In the genomic region with DNA sequence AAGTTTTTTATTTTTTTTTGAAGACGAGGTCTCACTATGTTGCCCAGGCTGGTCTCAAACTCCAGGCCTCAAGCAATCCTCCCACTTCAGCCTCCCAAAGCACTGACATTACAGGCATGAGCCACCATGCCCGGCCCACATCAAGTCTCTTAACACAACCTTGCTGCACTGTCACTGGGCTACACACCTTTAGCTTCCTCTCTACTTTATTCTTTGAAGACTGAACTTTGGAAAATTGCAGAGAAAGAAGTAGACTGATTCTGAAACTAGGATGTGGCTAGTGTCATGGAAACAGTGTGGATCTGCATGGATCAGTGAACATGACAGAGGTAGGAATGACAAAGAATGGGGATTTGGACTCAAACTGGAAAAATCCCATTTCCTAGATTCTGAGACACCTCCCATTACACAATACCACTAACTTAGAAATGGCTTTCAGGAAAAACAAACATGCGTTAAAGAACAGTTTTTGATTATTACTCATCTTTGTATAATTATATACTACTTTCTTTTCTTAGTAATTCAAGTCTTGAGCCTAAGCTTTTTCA, we compare ENCODE assay signal across 19 cellular contexts.
A peak's percentile ranks its signal among the peaks of the same experiment; 100 is the strongest.
DNase-seq lines count a peak whose midpoint lies in the region; ATAC-seq and TF ChIP-seq lines count a peak whose summit lies in the region.
"Had no signal": no experiment of that assay in that cellular context is flagged by ENCODE, and none has a peak within 500 bp of the region (broad histone marks: within the 10 kb centered on the region; RNA-seq: fewer than 3 reads in every experiment).

No MANE protein-coding gene starts in this region.

- H3K4me3 Mint-ChIP-seq in activated naive CD8-positive, alpha-beta T cell treated with anti-CD3 and anti-CD28 coated beads, Interleukin-2, amount 50 U/mL, for 24 hours = no peak overlapping the region
- H3K4me3 Mint-ChIP-seq in activated naive CD8-positive, alpha-beta T cell treated with anti-CD3 and anti-CD28 coated beads for 36 hours = no peak overlapping the region
- H3K4me3 Mint-ChIP-seq: CD4-positive, alpha-beta memory T cell had no signal

- H3K36me3 ChIP-seq in adipocyte (ENCODE audit: control insufficient read depth, insufficient read depth, low read length, severe bottlenecking) (no peaks in the 10 kb centered on the region), mucosa of descending colon (ENCODE audit: low read depth) (no peaks in the 10 kb centered on the region)
- H3K36me3 ChIP-seq: BLaER1, Peyer's patch had no signal

- H3K27me3 Mint-ChIP-seq in activated naive CD8-positive, alpha-beta T cell treated with anti-CD3 and anti-CD28 coated beads, Interleukin-2, amount 50 U/mL, for 24 hours = no peaks in the 10 kb centered on the region
- H3K27me3 Mint-ChIP-seq in activated naive CD8-positive, alpha-beta T cell treated with anti-CD3 and anti-CD28 coated beads for 36 hours = no peaks in the 10 kb centered on the region
- H3K27me3 Mint-ChIP-seq: CD4-positive, alpha-beta memory T cell had no signal

- H3K4me1 Mint-ChIP-seq in activated naive CD8-positive, alpha-beta T cell treated with anti-CD3 and anti-CD28 coated beads, Interleukin-2, amount 50 U/mL, for 24 hours = peaks cover 33% of the 10 kb centered on the region
- peaks cover 29% of the 10 kb centered on the region for H3K4me1 Mint-ChIP-seq in activated naive CD8-positive, alpha-beta T cell treated with anti-CD3 and anti-CD28 coated beads for 36 hours

- intact Hi-C loops in mucosa of descending colon (cut with DNase I, micrococcal nuclease) = no loop called here

- peak; percentile 52 for ATAC-seq in activated naive CD8-positive, alpha-beta T cell treated with anti-CD3 and anti-CD28 coated beads, Interleukin-2, amount 50 U/mL, for 24 hours
- ATAC-seq in mucosa of descending colon = no peak
- ATAC-seq: HepG2 had no signal

- no peak for TF ChIP-seq CTCF in mucosa of descending colon (IDR thresholded peaks at IDR 0.05)

- TF ChIP-seq RAD21 in Ishikawa (IDR thresholded peaks at IDR 0.05; ENCODE audit: low read depth) = no peak

- peak; percentile 10; the same call in 1 of the 2 replicates for TF ChIP-seq EP300 in Ishikawa (IDR thresholded peaks at IDR 0.05; ENCODE audit: borderline replicate concordance)

- peaks cover 4% of the 10 kb centered on the region for H3K9me3 Mint-ChIP-seq in activated naive CD8-positive, alpha-beta T cell treated with anti-CD3 and anti-CD28 coated beads, Interleukin-2, amount 50 U/mL, for 24 hours
- H3K9me3 Mint-ChIP-seq in activated naive CD8-positive, alpha-beta T cell treated with anti-CD3 and anti-CD28 coated beads for 36 hours = peaks cover 3% of the 10 kb centered on the region

- peaks cover 27% of the 10 kb centered on the region for H3K27me3 ChIP-seq in adipocyte (replicated peaks; ENCODE audit: control insufficient read depth, insufficient read depth, low read length)
- H3K27me3 ChIP-seq: BLaER1, Peyer's patch had no signal

- H3K4me3 ChIP-seq in adipocyte (ENCODE audit: low read length) (no peak overlapping the region), mucosa of descending colon (no peak overlapping the region)
- H3K4me3 ChIP-seq: BLaER1, Peyer's patch had no signal

- H3K4me1 ChIP-seq in adipocyte (ENCODE audit: control insufficient read depth, insufficient read depth, low read length) (no peaks in the 10 kb centered on the region), mucosa of descending colon (ENCODE audit: low read depth) (no peaks in the 10 kb centered on the region)
- H3K4me1 ChIP-seq: Peyer's patch had no signal

- H3K36me3 Mint-ChIP-seq in activated naive CD8-positive, alpha-beta T cell treated with anti-CD3 and anti-CD28 coated beads, Interleukin-2, amount 50 U/mL, for 24 hours (ENCODE audit: low read depth) = peaks cover 3% of the 10 kb centered on the region
- H3K36me3 Mint-ChIP-seq in activated naive CD8-positive, alpha-beta T cell treated with anti-CD3 and anti-CD28 coated beads for 36 hours = peaks cover 2% of the 10 kb centered on the region
- H3K36me3 Mint-ChIP-seq: CD4-positive, alpha-beta memory T cell had no signal

- no peak overlapping the region for H3K9ac ChIP-seq in adipocyte (ENCODE audit: low read length)
- H3K9ac ChIP-seq: BLaER1 had no signal

- no peak overlapping the region for H3K27ac Mint-ChIP-seq in activated naive CD8-positive, alpha-beta T cell treated with anti-CD3 and anti-CD28 coated beads, Interleukin-2, amount 50 U/mL, for 24 hours
- no peak overlapping the region for H3K27ac Mint-ChIP-seq in activated naive CD8-positive, alpha-beta T cell treated with anti-CD3 and anti-CD28 coated beads for 36 hours

- H3K9me3 ChIP-seq in adipocyte (ENCODE audit: control insufficient read depth, low read length) (peaks cover 5% of the 10 kb centered on the region), mucosa of descending colon (no peaks in the 10 kb centered on the region)
- H3K9me3 ChIP-seq: BLaER1, Peyer's patch had no signal

- DNase-seq in activated naive CD8-positive, alpha-beta T cell treated with anti-CD3 and anti-CD28 coated beads, Interleukin-2, amount 50 U/mL, for 24 hours = no peak
- no peak for DNase-seq in activated naive CD8-positive, alpha-beta T cell treated with anti-CD3 and anti-CD28 coated beads for 36 hours
- peak; percentile 8 for DNase-seq in adipocyte (ENCODE audit: low read depth)
- DNase-seq in medulla oblongata (ENCODE audit: extremely low spot score) = no peak
- no peak for DNase-seq in mucosa of descending colon
- no peak for DNase-seq in cerebellar nuclear complex (lab: John Stamatoyannopoulos, UW)
- DNase-seq: CD4-positive, alpha-beta memory T cell; DND-41; GOT3; HCEC 1CT; KG1; NCI-H1436 treated with DMSO at 0.1 percent for 48 hours; NCI-H1930; NCI-H510A; NK-92 treated with Interleukin-12 subunit alpha and Interleukin-12 subunit beta, amount 100 ng/mL, for 24 hours; Peyer's patch had no signal

TF ChIP-seq in Ishikawa, 13 proteins besides CTCF, POLR2A, EP300 and RAD21:
- TF ChIP-seq, protein P1, sequence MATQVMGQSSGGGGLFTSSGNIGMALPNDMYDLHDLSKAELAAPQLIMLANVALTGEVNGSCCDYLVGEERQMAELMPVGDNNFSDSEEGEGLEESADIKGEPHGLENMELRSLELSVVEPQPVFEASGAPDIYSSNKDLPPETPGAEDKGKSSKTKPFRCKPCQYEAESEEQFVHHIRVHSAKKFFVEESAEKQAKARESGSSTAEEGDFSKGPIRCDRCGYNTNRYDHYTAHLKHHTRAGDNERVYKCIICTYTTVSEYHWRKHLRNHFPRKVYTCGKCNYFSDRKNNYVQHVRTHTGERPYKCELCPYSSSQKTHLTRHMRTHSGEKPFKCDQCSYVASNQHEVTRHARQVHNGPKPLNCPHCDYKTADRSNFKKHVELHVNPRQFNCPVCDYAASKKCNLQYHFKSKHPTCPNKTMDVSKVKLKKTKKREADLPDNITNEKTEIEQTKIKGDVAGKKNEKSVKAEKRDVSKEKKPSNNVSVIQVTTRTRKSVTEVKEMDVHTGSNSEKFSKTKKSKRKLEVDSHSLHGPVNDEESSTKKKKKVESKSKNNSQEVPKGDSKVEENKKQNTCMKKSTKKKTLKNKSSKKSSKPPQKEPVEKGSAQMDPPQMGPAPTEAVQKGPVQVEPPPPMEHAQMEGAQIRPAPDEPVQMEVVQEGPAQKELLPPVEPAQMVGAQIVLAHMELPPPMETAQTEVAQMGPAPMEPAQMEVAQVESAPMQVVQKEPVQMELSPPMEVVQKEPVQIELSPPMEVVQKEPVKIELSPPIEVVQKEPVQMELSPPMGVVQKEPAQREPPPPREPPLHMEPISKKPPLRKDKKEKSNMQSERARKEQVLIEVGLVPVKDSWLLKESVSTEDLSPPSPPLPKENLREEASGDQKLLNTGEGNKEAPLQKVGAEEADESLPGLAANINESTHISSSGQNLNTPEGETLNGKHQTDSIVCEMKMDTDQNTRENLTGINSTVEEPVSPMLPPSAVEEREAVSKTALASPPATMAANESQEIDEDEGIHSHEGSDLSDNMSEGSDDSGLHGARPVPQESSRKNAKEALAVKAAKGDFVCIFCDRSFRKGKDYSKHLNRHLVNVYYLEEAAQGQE (IDR thresholded peaks at IDR 0.05; ENCODE audit: low read depth) = no peak
- TF ChIP-seq, protein P2, sequence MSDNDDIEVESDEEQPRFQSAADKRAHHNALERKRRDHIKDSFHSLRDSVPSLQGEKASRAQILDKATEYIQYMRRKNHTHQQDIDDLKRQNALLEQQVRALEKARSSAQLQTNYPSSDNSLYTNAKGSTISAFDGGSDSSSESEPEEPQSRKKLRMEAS (IDR thresholded peaks at IDR 0.05) = no peak
- TF ChIP-seq, protein P3, sequence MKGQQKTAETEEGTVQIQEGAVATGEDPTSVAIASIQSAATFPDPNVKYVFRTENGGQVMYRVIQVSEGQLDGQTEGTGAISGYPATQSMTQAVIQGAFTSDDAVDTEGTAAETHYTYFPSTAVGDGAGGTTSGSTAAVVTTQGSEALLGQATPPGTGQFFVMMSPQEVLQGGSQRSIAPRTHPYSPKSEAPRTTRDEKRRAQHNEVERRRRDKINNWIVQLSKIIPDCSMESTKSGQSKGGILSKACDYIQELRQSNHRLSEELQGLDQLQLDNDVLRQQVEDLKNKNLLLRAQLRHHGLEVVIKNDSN (IDR thresholded peaks at IDR 0.05) = no peak
- TF ChIP-seq TAF1 (IDR thresholded peaks at IDR 0.05; ENCODE audit: low read depth) (no peak), CEBPB (IDR thresholded peaks at IDR 0.05) (no peak), CREB1 (IDR thresholded peaks at IDR 0.05; ENCODE audit: low read depth) (no peak), YY1 (IDR thresholded peaks at IDR 0.05; ENCODE audit: low read depth) (no peak), TCF12 (IDR thresholded peaks at IDR 0.05; ENCODE audit: low read depth) (no peak), EGR1 (IDR thresholded peaks at IDR 0.05) (no peak), FOXM1 (IDR thresholded peaks at IDR 0.05; ENCODE audit: borderline replicate concordance, low read depth) (no peak), ZBTB7A (IDR thresholded peaks at IDR 0.05; ENCODE audit: low read depth) (no peak), TEAD4 (IDR thresholded peaks at IDR 0.05) (no peak), NFIC (IDR thresholded peaks at IDR 0.05) (no peak)
TF ChIP-seq in Ishikawa: peak in this region for 0.
